In genomic region chr20:63782051-63782471, GRCh38 we compare ENCODE assay signal across 11 cellular contexts. TPM values are rescaled to one million over a fixed set of nuclear protein-coding genes. Genes with fewer than 3 reads are reported as not detected.
A peak's percentile ranks its signal among the peaks of the same experiment; 100 is the strongest.
DNase-seq lines count a peak whose midpoint lies in the region; ATAC-seq lines count a peak whose summit lies in the region.
"Had no signal": no experiment of that assay in that cellular context is flagged by ENCODE, and none has a peak within 500 bp of the region (broad histone marks: within the 10 kb centered on the region; RNA-seq: fewer than 3 reads in every experiment).

No MANE protein-coding gene starts in this region.

- H3K27ac Mint-ChIP-seq in CD8-positive, alpha-beta memory T cell, result peak overlapping the region in 7 of 8 donors; percentile 44 to 89 (median 84)
- H3K27ac Mint-ChIP-seq in naive thymus-derived CD4-positive, alpha-beta T cell, result peak overlapping the region in 6 of 9 donors; percentile 55 to 92 (median 64)

- H3K36me3 ChIP-seq in CD8-positive, alpha-beta memory T cell (ENCODE audit: insufficient read depth, low read length), result no peaks in the 10 kb centered on the region
- H3K36me3 ChIP-seq in Karpas-422 (ENCODE audit: insufficient read depth, low read length), result no peaks in the 10 kb centered on the region
- no peaks in the 10 kb centered on the region for H3K36me3 ChIP-seq in naive thymus-derived CD4-positive, alpha-beta T cell (ENCODE audit: control insufficient read depth in 2 of 3, insufficient read depth in 3 of 3, low read length in 3 of 3)
- H3K36me3 ChIP-seq: cardiac muscle cell, transverse colon had no signal

- H3K9me2 ChIP-seq in Karpas-422 (replicated peaks; ENCODE audit: insufficient read depth, low read length), result no peaks in the 10 kb centered on the region

- no peaks in the 10 kb centered on the region for H3K9me3 Mint-ChIP-seq in CD8-positive, alpha-beta memory T cell
- no peaks in the 10 kb centered on the region for H3K9me3 Mint-ChIP-seq in naive thymus-derived CD4-positive, alpha-beta T cell

- H3K79me2 ChIP-seq in Karpas-422 (ENCODE audit: low read length), result no peaks in the 10 kb centered on the region

- no peaks in the 10 kb centered on the region for H3K9me3 ChIP-seq in CD8-positive, alpha-beta memory T cell (ENCODE audit: low read length)
- H3K9me3 ChIP-seq in Karpas-422 (ENCODE audit: low read length), result no peaks in the 10 kb centered on the region
- H3K9me3 ChIP-seq in naive thymus-derived CD4-positive, alpha-beta T cell (ENCODE audit: control insufficient read depth in 2 of 3, low read length in 3 of 3), result no peaks in the 10 kb centered on the region
- H3K9me3 ChIP-seq: transverse colon had no signal

- no peak overlapping the region for H2AFZ ChIP-seq in Karpas-422 (ENCODE audit: low read length)

- no peak overlapping the region for H3K27ac ChIP-seq in CD8-positive, alpha-beta memory T cell (ENCODE audit: low read depth, low read length)
- H3K27ac ChIP-seq in Karpas-422 (ENCODE audit: low read length), result no peak overlapping the region
- H3K27ac ChIP-seq in naive thymus-derived CD4-positive, alpha-beta T cell (ENCODE audit: low read depth, low read length), result no peak overlapping the region
- H3K27ac ChIP-seq: cardiac muscle cell, transverse colon had no signal

- peaks cover 17% of the 10 kb centered on the region for H3K4me1 ChIP-seq in CD8-positive, alpha-beta memory T cell (ENCODE audit: insufficient read depth, low read length)
- 0 out of 2 replicates have a peak, but pooled peaks cover under 1% of the 10 kb centered on the region for H3K4me1 ChIP-seq in Karpas-422 (ENCODE audit: low read length)
- peaks cover 8 to 9% of the 10 kb centered on the region in 2 donors for H3K4me1 ChIP-seq in naive thymus-derived CD4-positive, alpha-beta T cell (ENCODE audit: control insufficient read depth in 2 of 2, insufficient read depth in 2 of 2, low read length in 2 of 2)

- H3K4me1 Mint-ChIP-seq in CD8-positive, alpha-beta memory T cell, result peaks cover 14 to 20% (median 18%) of the 10 kb centered on the region in 3 donors
- H3K4me1 Mint-ChIP-seq in naive thymus-derived CD4-positive, alpha-beta T cell, result peaks cover 9 to 24% (median 18%) of the 10 kb centered on the region in 7 donors

- intact Hi-C loops in naive thymus-derived CD4-positive, alpha-beta T cell (cut with micrococcal nuclease), result loop anchor here in 1 of 2 donors (1.0 kb wide), 4 partner anchors 46 to 244 kb away; partner anchors contain the start of genes ARFRP1 and LIME1

- POLR2A ChIA-PET in CD8-positive, alpha-beta memory T cell (lab: Charles Lee), result interaction anchor here (0.6 to 1.4 kb wide), 6 partner anchors 31 to 252 kb away, joined by 3 to 6 read pairs (median 4); partner anchors contain the start of genes LIME1 and SLC2A4RG
- POLR2A ChIA-PET in naive thymus-derived CD4-positive, alpha-beta T cell (lab: Charles Lee), result interaction anchor here (0.6 kb wide), 1 partner anchor 187 kb away, joined by 3 read pairs; no protein-coding TSS in a partner anchor

- no peaks in the 10 kb centered on the region for H3K27me3 ChIP-seq in CD8-positive, alpha-beta memory T cell (ENCODE audit: insufficient read depth, low read length, poor library complexity, severe bottlenecking)
- H3K27me3 ChIP-seq in Karpas-422 (ENCODE audit: low read length), result no peaks in the 10 kb centered on the region
- H3K27me3 ChIP-seq in naive thymus-derived CD4-positive, alpha-beta T cell (ENCODE audit: control insufficient read depth in 2 of 2, insufficient read depth in 2 of 2, low read length in 2 of 2), result no peaks in the 10 kb centered on the region
- H3K27me3 ChIP-seq: cardiac muscle cell, transverse colon had no signal

- peak overlapping the region; percentile 22 to 90 (median 53) for H3K4me3 Mint-ChIP-seq in CD8-positive, alpha-beta memory T cell
- peak overlapping the region in 8 of 10 donors; percentile 31 to 78 (median 48) for H3K4me3 Mint-ChIP-seq in naive thymus-derived CD4-positive, alpha-beta T cell

- CTCF ChIA-PET in CD8-positive, alpha-beta memory T cell (lab: Charles Lee), result interaction anchor here (0.6 to 3.7 kb wide), 9 partner anchors 9 to 245 kb away, joined by 3 to 20 read pairs (median 4); partner anchors contain the start of genes LIME1 and PTK6
- CTCF ChIA-PET in naive thymus-derived CD4-positive, alpha-beta T cell (lab: Charles Lee), result interaction anchor here (0.6 to 1.8 kb wide), 4 partner anchors 15 to 454 kb away, joined by 3 to 11 read pairs (median 5); partner anchors contain the start of gene TPD52L2

- no peaks in the 10 kb centered on the region for H3K36me3 Mint-ChIP-seq in CD8-positive, alpha-beta memory T cell
- no peaks in the 10 kb centered on the region for H3K36me3 Mint-ChIP-seq in naive thymus-derived CD4-positive, alpha-beta T cell

- H3K4me2 ChIP-seq in Karpas-422 (ENCODE audit: low read depth, low read length, poor library complexity, severe bottlenecking), result no peak overlapping the region

- DNase-seq in CD8-positive, alpha-beta memory T cell, result peak; percentile 53 to 88 (median 70)
- peak; percentile 79 for DNase-seq in Karpas-422
- peak; percentile 16 for DNase-seq in activated T-cell treated with anti-CD3 and anti-CD28 coated beads for 24 hours (ENCODE audit: low read depth)
- DNase-seq in naive thymus-derived CD4-positive, alpha-beta T cell, result peak in 6 of 9 donors; percentile 60 to 74 (median 64)
- DNase-seq in ureter (ENCODE audit: low spot score), result no peak
- DNase-seq in inferior parietal cortex (ENCODE audit: extremely low spot score), result no peak
- DNase-seq in SKM-1 treated with dmso at 0.1 percent for 144 hours (lab: John Stamatoyannopoulos, UW; ENCODE audit: unreplicated experiment), result no peak
- DNase-seq: NCI-H226, transverse colon had no signal

- H3K27me3 Mint-ChIP-seq in CD8-positive, alpha-beta memory T cell, result no peaks in the 10 kb centered on the region
- H3K27me3 Mint-ChIP-seq in naive thymus-derived CD4-positive, alpha-beta T cell, result no peaks in the 10 kb centered on the region

- no peak overlapping the region for H3K9ac ChIP-seq in Karpas-422 (ENCODE audit: low read length)

- 0 out of 2 replicates have a peak, but pooled peaks cover 2% of the 10 kb centered on the region for H4K20me1 ChIP-seq in Karpas-422 (ENCODE audit: insufficient read depth, low read depth, low read length)

- H3K4me3 ChIP-seq in CD8-positive, alpha-beta memory T cell (ENCODE audit: low read length), result no peak overlapping the region
- H3K4me3 ChIP-seq in Karpas-422 (ENCODE audit: low read length), result no peak overlapping the region
- no peak overlapping the region for H3K4me3 ChIP-seq in naive thymus-derived CD4-positive, alpha-beta T cell (ENCODE audit: low read length)
- H3K4me3 ChIP-seq: cardiac muscle cell, transverse colon had no signal

- ATAC-seq in naive thymus-derived CD4-positive, alpha-beta T cell, result peak; percentile 95
- no peak for ATAC-seq in HG02970 (IDR thresholded peaks at IDR 0.05; ENCODE audit: low FRiP score, unreplicated experiment)

RNA-seq across cellular contexts. Expression of gene SLC2A4RG, which starts 42.5 kb away (rescaled TPM):
- 10 to 100 TPM; 37.5 to 40.6 TPM for total RNA-seq in CD8-positive, alpha-beta memory T cell
- polyA plus RNA-seq in CD8-positive, alpha-beta memory T cell, result 7.8 TPM
- 18.6 and 37.9 TPM in 2 replicates for total RNA-seq in Karpas-422 (2014; rRNA removed; shearing (Covaris generic); ENCODE audit: low replicate concordance)
- 100 to 1,000 TPM in 3 of 5 experiments, 10 to 100 TPM in 2; 88.7 to 136 (median 111) TPM for total RNA-seq in naive thymus-derived CD4-positive, alpha-beta T cell
- polyA plus RNA-seq in naive thymus-derived CD4-positive, alpha-beta T cell, result 1 to 10 TPM; 3.0 to 4.6 TPM
- 93.6 TPM for total RNA-seq in ureter

RNA-seq across cellular contexts. Expression of gene LIME1, which starts 45.6 kb away (rescaled TPM):
- 10 to 100 TPM; 18.4 to 19.6 TPM for total RNA-seq in CD8-positive, alpha-beta memory T cell
- polyA plus RNA-seq in CD8-positive, alpha-beta memory T cell, result 366 TPM
- total RNA-seq in Karpas-422 (2014; rRNA removed; shearing (Covaris generic); ENCODE audit: low replicate concordance), result 3.4 and 9.8 TPM in 2 replicates
- total RNA-seq in naive thymus-derived CD4-positive, alpha-beta T cell, result 100 to 1,000 TPM in 3 of 5 experiments, 10 to 100 TPM in 2; 96.8 to 118 (median 103) TPM
- 100 to 1,000 TPM; 205 to 366 TPM for polyA plus RNA-seq in naive thymus-derived CD4-positive, alpha-beta T cell
- total RNA-seq in ureter, result 7.3 TPM

RNA-seq across cellular contexts. Expression of gene ZBTB46, which starts 49.0 kb away (rescaled TPM):
- under 1 TPM; 0.31 to 0.39 TPM for total RNA-seq in CD8-positive, alpha-beta memory T cell
- polyA plus RNA-seq in CD8-positive, alpha-beta memory T cell, result 0.08 TPM
- 0.18 TPM in 1 of 2 replicates, not detected in the other for total RNA-seq in Karpas-422 (2014; rRNA removed; shearing (Covaris generic); ENCODE audit: low replicate concordance)
- 1 to 10 TPM in 1 of 5 experiments, under 1 TPM in 3, not detected in 1; 0.05 to 1.7 (median 0.21) TPM for total RNA-seq in naive thymus-derived CD4-positive, alpha-beta T cell
- under 1 TPM; 0.03 to 0.04 TPM for polyA plus RNA-seq in naive thymus-derived CD4-positive, alpha-beta T cell
- total RNA-seq in ureter, result 10.2 TPM

Comparison
In these comparisons a context has a peak if more than half of its experiments do, and no peak if none do; other contexts are left out.
1. DNase-seq: peak in CD8-positive, alpha-beta memory T cell (5 of 5), Karpas-422 (single experiment), activated T-cell treated with anti-CD3 and anti-CD28 coated beads for 24 hours (single experiment) and naive thymus-derived CD4-positive, alpha-beta T cell (6 of 9); none in ureter (single experiment), inferior parietal cortex (single experiment) and SKM-1 treated with dmso at 0.1 percent for 144 hours (single experiment).